ENCODE assay signal across 22 cellular contexts in genomic region chr1:51910618-51911017, GRCh38.
"Had no signal": no experiment of that assay in that cellular context is flagged by ENCODE, and none has a peak within 500 bp of the region (broad histone marks: within the 10 kb centered on the region; RNA-seq: fewer than 3 reads in every experiment).

No MANE protein-coding gene starts in this region.

- H3K27ac ChIP-seq: left ventricle myocardium inferior, ovary, prostate gland, skin epidermis, spleen, suprapubic skin, tibial nerve, uterus had no signal

- H3K4me1 ChIP-seq: left ventricle myocardium inferior, prostate gland, suprapubic skin, tibial nerve, uterus had no signal

- H3K36me3 ChIP-seq: left ventricle myocardium inferior, ovary, prostate gland, spleen, suprapubic skin, tibial nerve, uterus had no signal

- FAIRE-seq: islet of Langerhans, kidney had no signal

- H3K4me3 ChIP-seq: left ventricle myocardium inferior, lung, ovary, prostate gland, skin epidermis, spleen, suprapubic skin, tibial nerve, uterus had no signal

- DNase-seq: hippocampal formation; kidney; left colon; left ventricle myocardium inferior; mesendoderm; naive B cell; natural killer cell; ovary; retina; right cardiac atrium; spleen; stimulated activated CD4-positive, alpha-beta T cell treated with anti-CD3 and anti-CD28 coated beads, Interleukin-4, amount 100 ng/mL, for 24 hours; stimulated activated naive CD4-positive, alpha-beta T cell; uterus had no signal

- H3K9me3 ChIP-seq: left ventricle myocardium inferior, ovary, prostate gland, spleen, suprapubic skin, tibial nerve, uterus had no signal

- ATAC-seq: left colon; natural killer cell; right cardiac atrium; sciatic nerve; stimulated activated effector memory CD8-positive, alpha-beta T cell treated with anti-CD3 and anti-CD28 coated beads, Interleukin-12 subunit alpha, Interleukin-12 subunit beta, amount 100 ng/mL, for 72 hours had no signal

- H3K27me3 ChIP-seq: ovary, uterus had no signal
